3 cellular contexts compared by ENCODE assay signal in the genomic region with DNA sequence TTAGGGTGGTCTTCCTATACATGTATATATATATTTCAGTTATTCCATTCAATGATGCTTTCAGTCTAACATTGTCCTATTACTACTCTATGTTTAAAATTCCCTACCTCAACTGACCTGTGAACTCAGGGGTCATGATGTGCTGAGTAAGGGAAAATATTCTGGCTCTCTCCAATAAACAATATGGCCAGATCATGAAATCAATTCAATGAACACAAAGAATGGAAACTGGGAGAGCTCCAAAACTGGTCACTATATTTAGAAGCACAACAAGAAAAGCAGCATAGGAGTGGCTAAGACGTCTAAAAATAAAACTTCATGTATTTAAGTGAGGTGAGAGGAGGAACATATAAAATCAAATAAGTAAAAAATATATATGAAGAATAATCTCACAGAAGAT.
TF ChIP-seq lines count a peak whose summit lies in the region.

No MANE protein-coding gene starts in this region.

TF ChIP-seq in HepG2, 621 proteins besides CTCF, POLR2A, EP300 and RAD21:
- TF ChIP-seq, protein P1, sequence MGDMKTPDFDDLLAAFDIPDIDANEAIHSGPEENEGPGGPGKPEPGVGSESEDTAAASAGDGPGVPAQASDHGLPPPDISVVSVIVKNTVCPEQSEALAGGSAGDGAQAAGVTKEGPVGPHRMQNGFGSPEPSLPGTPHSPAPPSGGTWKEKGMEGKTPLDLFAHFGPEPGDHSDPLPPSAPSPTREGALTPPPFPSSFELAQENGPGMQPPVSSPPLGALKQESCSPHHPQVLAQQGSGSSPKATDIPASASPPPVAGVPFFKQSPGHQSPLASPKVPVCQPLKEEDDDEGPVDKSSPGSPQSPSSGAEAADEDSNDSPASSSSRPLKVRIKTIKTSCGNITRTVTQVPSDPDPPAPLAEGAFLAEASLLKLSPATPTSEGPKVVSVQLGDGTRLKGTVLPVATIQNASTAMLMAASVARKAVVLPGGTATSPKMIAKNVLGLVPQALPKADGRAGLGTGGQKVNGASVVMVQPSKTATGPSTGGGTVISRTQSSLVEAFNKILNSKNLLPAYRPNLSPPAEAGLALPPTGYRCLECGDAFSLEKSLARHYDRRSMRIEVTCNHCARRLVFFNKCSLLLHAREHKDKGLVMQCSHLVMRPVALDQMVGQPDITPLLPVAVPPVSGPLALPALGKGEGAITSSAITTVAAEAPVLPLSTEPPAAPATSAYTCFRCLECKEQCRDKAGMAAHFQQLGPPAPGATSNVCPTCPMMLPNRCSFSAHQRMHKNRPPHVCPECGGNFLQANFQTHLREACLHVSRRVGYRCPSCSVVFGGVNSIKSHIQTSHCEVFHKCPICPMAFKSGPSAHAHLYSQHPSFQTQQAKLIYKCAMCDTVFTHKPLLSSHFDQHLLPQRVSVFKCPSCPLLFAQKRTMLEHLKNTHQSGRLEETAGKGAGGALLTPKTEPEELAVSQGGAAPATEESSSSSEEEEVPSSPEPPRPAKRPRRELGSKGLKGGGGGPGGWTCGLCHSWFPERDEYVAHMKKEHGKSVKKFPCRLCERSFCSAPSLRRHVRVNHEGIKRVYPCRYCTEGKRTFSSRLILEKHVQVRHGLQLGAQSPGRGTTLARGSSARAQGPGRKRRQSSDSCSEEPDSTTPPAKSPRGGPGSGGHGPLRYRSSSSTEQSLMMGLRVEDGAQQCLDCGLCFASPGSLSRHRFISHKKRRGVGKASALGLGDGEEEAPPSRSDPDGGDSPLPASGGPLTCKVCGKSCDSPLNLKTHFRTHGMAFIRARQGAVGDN (CRISPR knock-in tag; IDR thresholded peaks at IDR 0.05) = no peak
- TF ChIP-seq REPIN1 (CRISPR knock-in tag; IDR thresholded peaks at IDR 0.05; ENCODE audit: borderline replicate concordance, low read depth) = no peak
- TF ChIP-seq, protein P2, sequence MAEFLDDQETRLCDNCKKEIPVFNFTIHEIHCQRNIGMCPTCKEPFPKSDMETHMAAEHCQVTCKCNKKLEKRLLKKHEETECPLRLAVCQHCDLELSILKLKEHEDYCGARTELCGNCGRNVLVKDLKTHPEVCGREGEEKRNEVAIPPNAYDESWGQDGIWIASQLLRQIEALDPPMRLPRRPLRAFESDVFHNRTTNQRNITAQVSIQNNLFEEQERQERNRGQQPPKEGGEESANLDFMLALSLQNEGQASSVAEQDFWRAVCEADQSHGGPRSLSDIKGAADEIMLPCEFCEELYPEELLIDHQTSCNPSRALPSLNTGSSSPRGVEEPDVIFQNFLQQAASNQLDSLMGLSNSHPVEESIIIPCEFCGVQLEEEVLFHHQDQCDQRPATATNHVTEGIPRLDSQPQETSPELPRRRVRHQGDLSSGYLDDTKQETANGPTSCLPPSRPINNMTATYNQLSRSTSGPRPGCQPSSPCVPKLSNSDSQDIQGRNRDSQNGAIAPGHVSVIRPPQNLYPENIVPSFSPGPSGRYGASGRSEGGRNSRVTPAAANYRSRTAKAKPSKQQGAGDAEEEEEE (CRISPR knock-in tag; IDR thresholded peaks at IDR 0.05; ENCODE audit: borderline replicate concordance) = no peak
- no peak for TF ChIP-seq JDP2 (CRISPR knock-in tag; IDR thresholded peaks at IDR 0.05; ENCODE audit: borderline replicate concordance)
- TF ChIP-seq POLR2G (IDR thresholded peaks at IDR 0.05; ENCODE audit: low read depth, low read length) = no peak
- TF ChIP-seq MIER3 (CRISPR knock-in tag; IDR thresholded peaks at IDR 0.05; ENCODE audit: borderline replicate concordance) = no peak
- TF ChIP-seq MAFF (IDR thresholded peaks at IDR 0.05; ENCODE audit: low read depth, low read length) = peak; percentile 90
- peak; percentile 83 to 94 for TF ChIP-seq MAFK (conservative IDR thresholded peaks at IDR 0.05 in 1 of 2, IDR thresholded peaks at IDR 0.05 in 1 of 2; ENCODE audit: low read length in 2 of 2)
- no peak for TF ChIP-seq ZNF878 (CRISPR knock-in tag; IDR thresholded peaks at IDR 0.05)
- no peak for TF ChIP-seq SRY (CRISPR knock-in tag; IDR thresholded peaks at IDR 0.05)
- TF ChIP-seq TAF1 (CRISPR knock-in tag; IDR thresholded peaks at IDR 0.05) = no peak
- TF ChIP-seq SALL1 (CRISPR knock-in tag; IDR thresholded peaks at IDR 0.05) = no peak

TF ChIP-seq in H1, 55 proteins besides CTCF, POLR2A, EP300 and RAD21:
- no peak for TF ChIP-seq TAF7 (optimal IDR thresholded peaks at IDR 0.05; ENCODE audit: borderline replicate concordance, low read depth, low read length)
- TF ChIP-seq MAFK (IDR thresholded peaks at IDR 0.05; ENCODE audit: low read depth, low read length) = peak; percentile 39
TF ChIP-seq in H1: peak in this region for 1.

TF ChIP-seq in HEK293T, 16 proteins besides CTCF, POLR2A, EP300 and RAD21:
- TF ChIP-seq SP1 (IDR thresholded peaks at IDR 0.05) = no peak
- TF ChIP-seq BHLHE40 (IDR thresholded peaks at IDR 0.05; ENCODE audit: borderline replicate concordance) = no peak
